In the genomic region with DNA sequence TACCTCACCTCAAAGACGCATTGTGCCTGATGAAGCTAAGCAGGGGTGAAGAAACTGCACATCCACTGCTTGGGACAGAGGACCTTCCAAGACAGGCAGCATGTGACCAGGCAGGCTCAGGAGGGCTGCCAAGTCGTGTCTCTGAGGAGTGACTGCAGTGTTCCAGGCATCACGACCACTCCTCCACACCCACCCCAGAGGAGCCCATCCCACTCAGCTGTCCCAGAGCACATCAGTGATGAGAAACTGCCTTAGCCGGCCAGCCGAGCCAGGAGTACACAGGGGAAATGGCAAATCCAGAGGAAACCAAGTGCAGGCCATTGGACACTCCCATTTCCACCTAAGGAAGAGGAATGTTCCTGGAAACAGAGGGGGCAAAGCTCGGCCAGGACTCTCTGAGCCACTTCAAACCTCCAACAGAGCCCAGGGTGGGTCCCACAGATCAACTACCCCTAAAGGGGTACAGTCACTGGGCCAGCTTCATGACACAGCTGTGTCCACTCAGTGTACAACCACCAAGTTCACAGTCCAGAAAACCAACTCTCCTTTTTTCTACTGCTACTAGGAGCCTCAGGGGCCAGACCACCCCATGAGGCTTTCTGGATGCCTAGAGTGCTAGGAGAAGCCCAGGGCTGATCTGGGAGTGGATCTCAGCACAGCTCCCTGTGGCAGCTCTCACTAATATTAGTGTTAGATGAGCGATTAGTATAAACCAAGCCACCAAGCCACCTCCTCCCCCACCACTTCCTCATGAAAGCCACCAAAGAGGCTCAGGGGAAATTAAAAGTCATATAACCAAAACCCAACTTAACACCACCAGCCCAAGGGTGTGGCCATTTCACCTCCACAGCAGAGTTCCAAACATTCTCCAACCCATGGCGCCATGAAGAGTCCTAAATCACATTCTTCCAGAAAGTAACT, we compare ENCODE assay signal across 9 cellular contexts. TPM values are rescaled to one million over a fixed set of nuclear protein-coding genes. Genes with fewer than 3 reads are reported as not detected.
A peak's percentile ranks its signal among the peaks of the same experiment; 100 is the strongest.
DNase-seq lines count a peak whose midpoint lies in the region; ATAC-seq and TF ChIP-seq lines count a peak whose summit lies in the region.
"Had no signal": no experiment of that assay in that cellular context is flagged by ENCODE, and none has a peak within 500 bp of the region (broad histone marks: within the 10 kb centered on the region; RNA-seq: fewer than 3 reads in every experiment).

No MANE protein-coding gene starts in this region.

- peak overlapping the region; percentile 92 for H3K27ac ChIP-seq in GM23248
- H3K27ac ChIP-seq in gastroesophageal sphincter: peak overlapping the region; percentile 32 to 93 (median 89)

- DNase-seq in GM23248 (peak; percentile 41), SW 1271 (lab: John Stamatoyannopoulos, UW) (no peak), NCI-H526 (lab: John Stamatoyannopoulos, UW) (no peak), A172 (ENCODE audit: low spot score) (no peak)
- DNase-seq in activated CD4-positive, alpha-beta T cell treated with anti-CD3 and anti-CD28 coated beads, Interleukin-2, amount 50 U/mL, for 4 hours: peak; percentile 34 to 39
- DNase-seq: foreskin melanocyte had no signal

- H4K20me1 ChIP-seq in GM23248 (ENCODE audit: insufficient read depth): no peaks in the 10 kb centered on the region

- no peak for TF ChIP-seq CTCF in gastroesophageal sphincter (IDR thresholded peaks at IDR 0.05)

- H2AFZ ChIP-seq in GM23248: no peak overlapping the region

- H3K9ac ChIP-seq in GM23248 (0 out of 2 replicates have a peak overlapping the region, but pooled peaks have one; percentile 11), skeletal muscle satellite cell (ENCODE audit: low read depth, low read length) (peak overlapping the region; percentile 51)

- H3K27me3 ChIP-seq in GM23248 (replicated peaks; ENCODE audit: insufficient read depth) (no peaks in the 10 kb centered on the region), gastroesophageal sphincter (no peaks in the 10 kb centered on the region), skeletal muscle satellite cell (ENCODE audit: control insufficient read depth, insufficient read depth, low read length) (no peaks in the 10 kb centered on the region)

- no peak for TF ChIP-seq POLR2A in gastroesophageal sphincter (IDR thresholded peaks at IDR 0.05)

- no peaks in the 10 kb centered on the region for H3K9me2 ChIP-seq in GM23248 (ENCODE audit: insufficient read depth)

- peaks cover 98% of the 10 kb centered on the region for H3K79me2 ChIP-seq in GM23248 (ENCODE audit: insufficient read depth)

- in situ Hi-C loops in GM23248 (cut with MboI): no loop called here

- H3K9me3 ChIP-seq in GM23248 (ENCODE audit: low read depth) (no peaks in the 10 kb centered on the region), gastroesophageal sphincter (no peaks in the 10 kb centered on the region), skeletal muscle satellite cell (replicated peaks; ENCODE audit: low read length) (no peaks in the 10 kb centered on the region)

- H3K4me1 ChIP-seq in GM23248 (ENCODE audit: insufficient read depth) (peaks cover 94% of the 10 kb centered on the region), gastroesophageal sphincter (peaks cover 8 to 95% (median 65%) of the 10 kb centered on the region in 3 donors), skeletal muscle satellite cell (ENCODE audit: control insufficient read depth, insufficient read depth, low read length) (peaks cover 68% of the 10 kb centered on the region)

- 29 to 31% methylated on average over 8 of the region's 8 CpGs for WGBS in GM23248 (ENCODE audit: low coverage in 1 of 2, low lambda C conversion rate in 2 of 2, missing lambda C conversion rate in 2 of 2), 2 experiments
- 20 to 40% methylated on average over 1 of the region's 8 CpGs for WGBS in gastroesophageal sphincter (ENCODE audit: low coverage in 1 of 2), 2 donors

- peaks cover 70% of the 10 kb centered on the region for H3F3A ChIP-seq in GM23248 (ENCODE audit: insufficient read depth)

- no peak for TF ChIP-seq EP300 in gastroesophageal sphincter (IDR thresholded peaks at IDR 0.05)

- H3K4me3 ChIP-seq in GM23248 (no peak overlapping the region), gastroesophageal sphincter (peak overlapping the region in 1 of 2 donors; percentile 29), skeletal muscle satellite cell (ENCODE audit: low read length) (peak overlapping the region; percentile 40)

- H3K4me2 ChIP-seq in GM23248 (ENCODE audit: unreplicated experiment): peak overlapping the region; percentile 56
- H3K4me2 ChIP-seq in skeletal muscle satellite cell (ENCODE audit: low read length): peak overlapping the region; percentile 71

- peaks cover 17% of the 10 kb centered on the region; the same call in 1 of the 2 replicates for H3K36me3 ChIP-seq in GM23248 (ENCODE audit: low read depth)
- H3K36me3 ChIP-seq in gastroesophageal sphincter: peaks cover 0 to 3% of the 10 kb centered on the region in 2 donors
- H3K36me3 ChIP-seq in skeletal muscle satellite cell (ENCODE audit: insufficient read depth, low read length): peaks cover 47% of the 10 kb centered on the region

- ATAC-seq in gastroesophageal sphincter (peak; percentile 85), GM18858 (IDR thresholded peaks at IDR 0.05; ENCODE audit: unreplicated experiment) (no peak)

RNA-seq across cellular contexts. Expression of a gene that starts 15.4 kb away (rescaled TPM):
- 63.7 and 87.2 TPM in 2 replicates for total RNA-seq in GM23248 (2014; rRNA removed; shearing (Covaris generic))
- polyA plus RNA-seq in GM23248 (2016; fragmentation: Nextera tagmentation; extraction: Ambion mirVana): 134 and 135 TPM in 2 replicates
- total RNA-seq in gastroesophageal sphincter: 10 to 100 TPM; 43.2 to 80.4 (median 59.4) TPM
- 116 and 118 TPM in 2 replicates for total RNA-seq in skeletal muscle satellite cell (2012; rRNA removed)
- total RNA-seq in A172 (2014; rRNA removed; shearing (Covaris generic)): 136 and 156 TPM in 2 replicates

RNA-seq across cellular contexts. Expression of a gene that starts 41.6 kb away (rescaled TPM):
- total RNA-seq in GM23248 (2014; rRNA removed; shearing (Covaris generic)): under 0.01 TPM in 1 of 2 replicates, not detected in the other
- 4.0 and 6.9 TPM in 2 replicates for polyA plus RNA-seq in GM23248 (2016; fragmentation: Nextera tagmentation; extraction: Ambion mirVana)
- under 1 TPM in 3 of 4 donors, not detected in 1; under 0.01 TPM for total RNA-seq in gastroesophageal sphincter
- total RNA-seq in skeletal muscle satellite cell (2012; rRNA removed): under 0.01 TPM in 2 replicates
- under 0.01 TPM in 2 replicates for total RNA-seq in A172 (2014; rRNA removed; shearing (Covaris generic))

RNA-seq across cellular contexts. Expression of a gene that starts 42.9 kb away (rescaled TPM):
- total RNA-seq in GM23248 (2014; rRNA removed; shearing (Covaris generic)): not detected in 2 replicates
- polyA plus RNA-seq in GM23248 (2016; fragmentation: Nextera tagmentation; extraction: Ambion mirVana): 4.1 TPM in 1 of 2 replicates, not detected in the other
- under 1 TPM in 1 of 4 donors, not detected in 3; under 0.01 TPM for total RNA-seq in gastroesophageal sphincter
- under 0.01 TPM in 2 replicates for total RNA-seq in skeletal muscle satellite cell (2012; rRNA removed)
- under 0.01 TPM in 2 replicates for total RNA-seq in A172 (2014; rRNA removed; shearing (Covaris generic))

RNA-seq across cellular contexts. Expression of a gene that starts 49.2 kb away (rescaled TPM):
- 4,120 and 4,786 TPM in 2 replicates for total RNA-seq in GM23248 (2014; rRNA removed; shearing (Covaris generic))
- polyA plus RNA-seq in GM23248 (2016; fragmentation: Nextera tagmentation; extraction: Ambion mirVana): 1,272 and 1,276 TPM in 2 replicates
- total RNA-seq in gastroesophageal sphincter: 1,000 to 10,000 TPM; 1,730 to 2,825 (median 2,260) TPM
- total RNA-seq in skeletal muscle satellite cell (2012; rRNA removed): 2,666 and 4,433 TPM in 2 replicates
- total RNA-seq in A172 (2014; rRNA removed; shearing (Covaris generic)): 2,135 and 2,569 TPM in 2 replicates

RNA-seq across cellular contexts. Expression of a gene that starts 52.0 kb away (rescaled TPM):
- not detected in 2 replicates for total RNA-seq in GM23248 (2014; rRNA removed; shearing (Covaris generic))
- 1.4 TPM in 2 replicates for polyA plus RNA-seq in GM23248 (2016; fragmentation: Nextera tagmentation; extraction: Ambion mirVana)
- total RNA-seq in gastroesophageal sphincter: 1 to 10 TPM in 3 of 4 donors, under 1 TPM in 1; 0.67 to 3.9 (median 3.7) TPM
- total RNA-seq in skeletal muscle satellite cell (2012; rRNA removed): 0.22 TPM in 1 of 2 replicates, not detected in the other
- 1.3 and 1.4 TPM in 2 replicates for total RNA-seq in A172 (2014; rRNA removed; shearing (Covaris generic))

Comparison
In these comparisons a context has a peak if more than half of its experiments do, and no peak if none do; other contexts are left out.
1. DNase-seq: peak in GM23248 (single experiment) and activated CD4-positive, alpha-beta T cell treated with anti-CD3 and anti-CD28 coated beads, Interleukin-2, amount 50 U/mL, for 4 hours (2 of 2); none in SW 1271 (0 of 2), NCI-H526 (0 of 2) and A172 (single experiment).